ENCODE assay signal across 1 cellular context in the genomic region with DNA sequence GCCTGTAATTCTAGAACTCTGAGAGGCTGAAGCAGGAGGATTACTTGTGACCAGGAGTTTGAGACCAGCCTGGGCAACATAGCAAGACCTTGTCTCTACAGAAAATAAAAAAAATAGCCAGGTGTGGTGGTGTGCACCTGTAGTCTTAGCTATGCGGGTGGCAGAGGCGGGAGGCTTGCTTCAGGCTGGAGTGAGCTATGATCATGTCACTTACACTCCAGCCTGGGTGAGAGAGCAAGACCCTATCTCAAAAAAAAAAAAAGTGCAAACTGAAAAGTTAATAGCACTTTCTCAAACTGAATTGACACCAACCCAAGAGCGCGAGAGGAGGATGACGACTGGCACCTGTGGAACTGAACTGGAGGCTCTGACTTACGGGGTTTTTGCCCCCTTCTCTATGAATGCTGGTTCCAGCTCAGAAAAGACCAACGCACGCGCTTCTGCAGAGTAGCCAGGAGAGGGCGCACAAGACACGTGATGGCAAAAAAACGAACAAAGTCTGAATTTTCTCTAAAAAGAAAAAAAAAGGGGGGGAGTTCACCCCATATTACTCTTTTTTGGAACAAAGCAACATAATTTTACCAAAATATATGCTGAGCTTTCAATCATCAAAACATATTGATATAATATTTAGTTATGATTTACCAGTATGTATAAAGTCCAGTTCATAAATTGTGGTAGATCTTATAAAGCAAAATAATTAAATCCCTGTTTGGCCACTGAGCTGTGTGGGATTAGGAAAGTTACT.
TF ChIP-seq lines count a peak whose summit lies in the region.

No MANE protein-coding gene starts in this region.

TF ChIP-seq in SK-N-SH, 30 proteins besides CTCF, POLR2A, EP300 and RAD21 (continued from another document):
- TF ChIP-seq, protein P1, sequence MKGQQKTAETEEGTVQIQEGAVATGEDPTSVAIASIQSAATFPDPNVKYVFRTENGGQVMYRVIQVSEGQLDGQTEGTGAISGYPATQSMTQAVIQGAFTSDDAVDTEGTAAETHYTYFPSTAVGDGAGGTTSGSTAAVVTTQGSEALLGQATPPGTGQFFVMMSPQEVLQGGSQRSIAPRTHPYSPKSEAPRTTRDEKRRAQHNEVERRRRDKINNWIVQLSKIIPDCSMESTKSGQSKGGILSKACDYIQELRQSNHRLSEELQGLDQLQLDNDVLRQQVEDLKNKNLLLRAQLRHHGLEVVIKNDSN (IDR thresholded peaks at IDR 0.05; ENCODE audit: borderline replicate concordance, low read depth): no peak
- TF ChIP-seq MXI1 (IDR thresholded peaks at IDR 0.05; ENCODE audit: low read depth, low read length) (no peak), TEAD4 (IDR thresholded peaks at IDR 0.05; ENCODE audit: borderline replicate concordance, insufficient read depth) (no peak), TCF12 (IDR thresholded peaks at IDR 0.05) (no peak), GABPA (IDR thresholded peaks at IDR 0.05; ENCODE audit: low read depth) (no peak), YY1 (IDR thresholded peaks at IDR 0.05; ENCODE audit: low read depth) (no peak), ELF1 (IDR thresholded peaks at IDR 0.05) (no peak), EZH2phosphoT487 (IDR thresholded peaks at IDR 0.05; ENCODE audit: borderline replicate concordance, low read depth) (no peak), RCOR1 (IDR thresholded peaks at IDR 0.05; ENCODE audit: low read length) (no peak), CHD2 (IDR thresholded peaks at IDR 0.05; ENCODE audit: low read length, partially characterized antibody) (no peak), RXRA (IDR thresholded peaks at IDR 0.05; ENCODE audit: borderline replicate concordance, low read depth) (no peak), SIN3A (IDR thresholded peaks at IDR 0.05; ENCODE audit: borderline replicate concordance, low read depth, low read length) (no peak), MEF2A (IDR thresholded peaks at IDR 0.05; ENCODE audit: borderline replicate concordance, low read depth) (no peak), FOXM1 (IDR thresholded peaks at IDR 0.05; ENCODE audit: low read depth) (no peak), SMC3 (IDR thresholded peaks at IDR 0.05; ENCODE audit: low read depth, low read length) (peak; percentile 84), JUND (IDR thresholded peaks at IDR 0.05) (no peak), GATA2 (CRISPR knock-in tag; IDR thresholded peaks at IDR 0.05) (no peak)
- TF ChIP-seq, protein P2, sequence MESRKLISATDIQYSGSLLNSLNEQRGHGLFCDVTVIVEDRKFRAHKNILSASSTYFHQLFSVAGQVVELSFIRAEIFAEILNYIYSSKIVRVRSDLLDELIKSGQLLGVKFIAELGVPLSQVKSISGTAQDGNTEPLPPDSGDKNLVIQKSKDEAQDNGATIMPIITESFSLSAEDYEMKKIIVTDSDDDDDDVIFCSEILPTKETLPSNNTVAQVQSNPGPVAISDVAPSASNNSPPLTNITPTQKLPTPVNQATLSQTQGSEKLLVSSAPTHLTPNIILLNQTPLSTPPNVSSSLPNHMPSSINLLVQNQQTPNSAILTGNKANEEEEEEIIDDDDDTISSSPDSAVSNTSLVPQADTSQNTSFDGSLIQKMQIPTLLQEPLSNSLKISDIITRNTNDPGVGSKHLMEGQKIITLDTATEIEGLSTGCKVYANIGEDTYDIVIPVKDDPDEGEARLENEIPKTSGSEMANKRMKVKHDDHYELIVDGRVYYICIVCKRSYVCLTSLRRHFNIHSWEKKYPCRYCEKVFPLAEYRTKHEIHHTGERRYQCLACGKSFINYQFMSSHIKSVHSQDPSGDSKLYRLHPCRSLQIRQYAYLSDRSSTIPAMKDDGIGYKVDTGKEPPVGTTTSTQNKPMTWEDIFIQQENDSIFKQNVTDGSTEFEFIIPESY (IDR thresholded peaks at IDR 0.05; ENCODE audit: borderline replicate concordance, low read depth): no peak
- TF ChIP-seq, protein P3, sequence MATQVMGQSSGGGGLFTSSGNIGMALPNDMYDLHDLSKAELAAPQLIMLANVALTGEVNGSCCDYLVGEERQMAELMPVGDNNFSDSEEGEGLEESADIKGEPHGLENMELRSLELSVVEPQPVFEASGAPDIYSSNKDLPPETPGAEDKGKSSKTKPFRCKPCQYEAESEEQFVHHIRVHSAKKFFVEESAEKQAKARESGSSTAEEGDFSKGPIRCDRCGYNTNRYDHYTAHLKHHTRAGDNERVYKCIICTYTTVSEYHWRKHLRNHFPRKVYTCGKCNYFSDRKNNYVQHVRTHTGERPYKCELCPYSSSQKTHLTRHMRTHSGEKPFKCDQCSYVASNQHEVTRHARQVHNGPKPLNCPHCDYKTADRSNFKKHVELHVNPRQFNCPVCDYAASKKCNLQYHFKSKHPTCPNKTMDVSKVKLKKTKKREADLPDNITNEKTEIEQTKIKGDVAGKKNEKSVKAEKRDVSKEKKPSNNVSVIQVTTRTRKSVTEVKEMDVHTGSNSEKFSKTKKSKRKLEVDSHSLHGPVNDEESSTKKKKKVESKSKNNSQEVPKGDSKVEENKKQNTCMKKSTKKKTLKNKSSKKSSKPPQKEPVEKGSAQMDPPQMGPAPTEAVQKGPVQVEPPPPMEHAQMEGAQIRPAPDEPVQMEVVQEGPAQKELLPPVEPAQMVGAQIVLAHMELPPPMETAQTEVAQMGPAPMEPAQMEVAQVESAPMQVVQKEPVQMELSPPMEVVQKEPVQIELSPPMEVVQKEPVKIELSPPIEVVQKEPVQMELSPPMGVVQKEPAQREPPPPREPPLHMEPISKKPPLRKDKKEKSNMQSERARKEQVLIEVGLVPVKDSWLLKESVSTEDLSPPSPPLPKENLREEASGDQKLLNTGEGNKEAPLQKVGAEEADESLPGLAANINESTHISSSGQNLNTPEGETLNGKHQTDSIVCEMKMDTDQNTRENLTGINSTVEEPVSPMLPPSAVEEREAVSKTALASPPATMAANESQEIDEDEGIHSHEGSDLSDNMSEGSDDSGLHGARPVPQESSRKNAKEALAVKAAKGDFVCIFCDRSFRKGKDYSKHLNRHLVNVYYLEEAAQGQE (IDR thresholded peaks at IDR 0.05; ENCODE audit: low read depth, low read length): no peak
- TF ChIP-seq, protein P4, sequence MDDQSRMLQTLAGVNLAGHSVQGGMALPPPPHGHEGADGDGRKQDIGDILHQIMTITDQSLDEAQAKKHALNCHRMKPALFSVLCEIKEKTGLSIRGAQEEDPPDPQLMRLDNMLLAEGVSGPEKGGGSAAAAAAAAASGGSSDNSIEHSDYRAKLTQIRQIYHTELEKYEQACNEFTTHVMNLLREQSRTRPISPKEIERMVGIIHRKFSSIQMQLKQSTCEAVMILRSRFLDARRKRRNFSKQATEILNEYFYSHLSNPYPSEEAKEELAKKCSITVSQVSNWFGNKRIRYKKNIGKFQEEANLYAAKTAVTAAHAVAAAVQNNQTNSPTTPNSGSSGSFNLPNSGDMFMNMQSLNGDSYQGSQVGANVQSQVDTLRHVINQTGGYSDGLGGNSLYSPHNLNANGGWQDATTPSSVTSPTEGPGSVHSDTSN (IDR thresholded peaks at IDR 0.05): no peak
